Comparison of ENCODE assay signal across 20 cellular contexts in the genomic region with DNA sequence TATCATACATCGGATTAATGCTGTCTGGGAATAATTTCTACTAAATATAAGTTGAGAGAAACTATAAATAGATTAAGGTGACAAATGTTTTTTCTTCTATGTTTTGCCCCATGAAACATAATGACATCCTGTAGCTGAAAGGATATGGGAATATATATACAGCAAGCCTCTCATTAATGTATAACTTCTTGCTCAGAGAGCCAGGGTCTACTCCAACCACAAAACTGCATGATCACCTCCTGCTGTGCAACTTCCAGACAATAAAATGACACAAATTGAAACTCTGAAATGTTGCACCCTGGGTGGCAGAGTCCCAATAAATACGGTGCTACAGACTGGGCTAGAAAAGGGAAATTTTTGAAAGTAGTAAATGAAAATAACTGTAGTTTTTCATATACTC.
DNase-seq lines count a peak whose midpoint lies in the region; ATAC-seq lines count a peak whose summit lies in the region.
"Had no signal": no experiment of that assay in that cellular context is flagged by ENCODE, and none has a peak within 500 bp of the region (broad histone marks: within the 10 kb centered on the region; RNA-seq: fewer than 3 reads in every experiment).

No MANE protein-coding gene starts in this region.

- H3K27ac Mint-ChIP-seq in activated naive CD4-positive, alpha-beta T cell treated with anti-CD3 and anti-CD28 coated beads for 36 hours: no peak overlapping the region
- H3K27ac Mint-ChIP-seq in activated CD8-positive, alpha-beta memory T cell treated with anti-CD3 and anti-CD28 coated beads, Interleukin-2, amount 10 ng/mL, durations not matched to agents 7 days and 5 days: no peak overlapping the region
- H3K27ac Mint-ChIP-seq: activated CD8-positive, alpha-beta T cell treated with anti-CD3 and anti-CD28 coated beads for 36 hours; H9; memory B cell had no signal

- peak; percentile 79 for ATAC-seq in GM18907 (IDR thresholded peaks at IDR 0.05; ENCODE audit: unreplicated experiment)
- peak; percentile 88 for ATAC-seq in HG02759 (IDR thresholded peaks at IDR 0.05; ENCODE audit: unreplicated experiment)
- ATAC-seq in activated CD8-positive, alpha-beta memory T cell treated with anti-CD3 and anti-CD28 coated beads, Interleukin-2, amount 10 ng/mL, durations not matched to agents 7 days and 5 days: no peak
- ATAC-seq: activated CD8-positive, alpha-beta T cell treated with anti-CD3 and anti-CD28 coated beads for 36 hours; body of pancreas had no signal

- no peaks in the 10 kb centered on the region for H3K27me3 Mint-ChIP-seq in activated naive CD4-positive, alpha-beta T cell treated with anti-CD3 and anti-CD28 coated beads for 36 hours (ENCODE audit: low read depth)
- no peaks in the 10 kb centered on the region for H3K27me3 Mint-ChIP-seq in activated CD8-positive, alpha-beta memory T cell treated with anti-CD3 and anti-CD28 coated beads, Interleukin-2, amount 10 ng/mL, durations not matched to agents 7 days and 5 days
- H3K27me3 Mint-ChIP-seq: activated CD8-positive, alpha-beta T cell treated with anti-CD3 and anti-CD28 coated beads for 36 hours; memory B cell had no signal

- DNase-seq in LoVo (ENCODE audit: low spot score) (peak; percentile 18), renal cortical epithelial cell (ENCODE audit: low read depth) (peak; percentile 90), C1 segment of cervical spinal cord (lab: John Stamatoyannopoulos, UW) (no peak)
- DNase-seq in activated naive CD4-positive, alpha-beta T cell treated with anti-CD3 and anti-CD28 coated beads for 36 hours: no peak
- no peak for DNase-seq in activated CD8-positive, alpha-beta memory T cell treated with anti-CD3 and anti-CD28 coated beads, Interleukin-2, amount 10 ng/mL, durations not matched to agents 7 days and 5 days
- DNase-seq: activated CD4-positive, CD25-positive, alpha-beta regulatory T cell treated with anti-CD3 and anti-CD28 coated beads, Interleukin-2, amount 50 U/mL, for 72 hours; activated CD8-positive, alpha-beta T cell treated with anti-CD3 and anti-CD28 coated beads for 36 hours; activated effector memory CD4-positive, alpha-beta T cell treated with anti-CD3 and anti-CD28 coated beads, Interleukin-2, amount 50 U/mL, for 16 hours; activated T-cell treated with anti-CD3 and anti-CD28 coated beads for 4 hours; AML-193; body of pancreas; H9; NCI-H1092; NCI-H187; NCI-H2171 treated with DMSO at 0.1 percent for 48 hours; NCI-H524; transverse colon had no signal

- no peak overlapping the region for H3K4me3 Mint-ChIP-seq in activated naive CD4-positive, alpha-beta T cell treated with anti-CD3 and anti-CD28 coated beads for 36 hours
- no peak overlapping the region for H3K4me3 Mint-ChIP-seq in activated CD8-positive, alpha-beta memory T cell treated with anti-CD3 and anti-CD28 coated beads, Interleukin-2, amount 10 ng/mL, durations not matched to agents 7 days and 5 days
- H3K4me3 Mint-ChIP-seq: activated CD8-positive, alpha-beta T cell treated with anti-CD3 and anti-CD28 coated beads for 36 hours; H9; memory B cell had no signal

- peaks cover 7% of the 10 kb centered on the region for H3K4me1 Mint-ChIP-seq in activated naive CD4-positive, alpha-beta T cell treated with anti-CD3 and anti-CD28 coated beads for 36 hours (ENCODE audit: low read depth)
- H3K4me1 Mint-ChIP-seq in activated CD8-positive, alpha-beta memory T cell treated with anti-CD3 and anti-CD28 coated beads, Interleukin-2, amount 10 ng/mL, durations not matched to agents 7 days and 5 days: peaks cover 6% of the 10 kb centered on the region

- no peaks in the 10 kb centered on the region for H3K36me3 Mint-ChIP-seq in activated naive CD4-positive, alpha-beta T cell treated with anti-CD3 and anti-CD28 coated beads for 36 hours (ENCODE audit: low read depth)
- H3K36me3 Mint-ChIP-seq in activated CD8-positive, alpha-beta memory T cell treated with anti-CD3 and anti-CD28 coated beads, Interleukin-2, amount 10 ng/mL, durations not matched to agents 7 days and 5 days: peaks cover 3% of the 10 kb centered on the region
- H3K36me3 Mint-ChIP-seq: memory B cell had no signal

- CTCF ChIA-PET in activated naive CD4-positive, alpha-beta T cell treated with anti-CD3 and anti-CD28 coated beads for 36 hours (lab: Charles Lee): no interaction called here
- CTCF ChIA-PET in activated CD8-positive, alpha-beta memory T cell treated with anti-CD3 and anti-CD28 coated beads, Interleukin-2, amount 10 ng/mL, durations not matched to agents 7 days and 5 days (lab: Charles Lee): no interaction called here

- intact Hi-C loops in activated naive CD4-positive, alpha-beta T cell treated with anti-CD3 and anti-CD28 coated beads for 36 hours (cut with micrococcal nuclease): loop anchor here (5.0 kb wide), 1 partner anchor 1323 kb away; no protein-coding TSS in a partner anchor

- H3K9me3 Mint-ChIP-seq in activated naive CD4-positive, alpha-beta T cell treated with anti-CD3 and anti-CD28 coated beads for 36 hours: no peaks in the 10 kb centered on the region
- peaks cover 3% of the 10 kb centered on the region for H3K9me3 Mint-ChIP-seq in activated CD8-positive, alpha-beta memory T cell treated with anti-CD3 and anti-CD28 coated beads, Interleukin-2, amount 10 ng/mL, durations not matched to agents 7 days and 5 days (ENCODE audit: low read depth)
- H3K9me3 Mint-ChIP-seq: activated CD8-positive, alpha-beta T cell treated with anti-CD3 and anti-CD28 coated beads for 36 hours; H9; memory B cell had no signal

Comparison
In these comparisons a context has a peak if more than half of its experiments do, and no peak if none do; other contexts are left out.
1. DNase-seq: peak in LoVo (single experiment) and renal cortical epithelial cell (single experiment); none in activated naive CD4-positive, alpha-beta T cell treated with anti-CD3 and anti-CD28 coated beads for 36 hours (single experiment), C1 segment of cervical spinal cord (0 of 14) and activated CD8-positive, alpha-beta memory T cell treated with anti-CD3 and anti-CD28 coated beads, Interleukin-2, amount 10 ng/mL, durations not matched to agents 7 days and 5 days (single experiment).